In the genomic region with DNA sequence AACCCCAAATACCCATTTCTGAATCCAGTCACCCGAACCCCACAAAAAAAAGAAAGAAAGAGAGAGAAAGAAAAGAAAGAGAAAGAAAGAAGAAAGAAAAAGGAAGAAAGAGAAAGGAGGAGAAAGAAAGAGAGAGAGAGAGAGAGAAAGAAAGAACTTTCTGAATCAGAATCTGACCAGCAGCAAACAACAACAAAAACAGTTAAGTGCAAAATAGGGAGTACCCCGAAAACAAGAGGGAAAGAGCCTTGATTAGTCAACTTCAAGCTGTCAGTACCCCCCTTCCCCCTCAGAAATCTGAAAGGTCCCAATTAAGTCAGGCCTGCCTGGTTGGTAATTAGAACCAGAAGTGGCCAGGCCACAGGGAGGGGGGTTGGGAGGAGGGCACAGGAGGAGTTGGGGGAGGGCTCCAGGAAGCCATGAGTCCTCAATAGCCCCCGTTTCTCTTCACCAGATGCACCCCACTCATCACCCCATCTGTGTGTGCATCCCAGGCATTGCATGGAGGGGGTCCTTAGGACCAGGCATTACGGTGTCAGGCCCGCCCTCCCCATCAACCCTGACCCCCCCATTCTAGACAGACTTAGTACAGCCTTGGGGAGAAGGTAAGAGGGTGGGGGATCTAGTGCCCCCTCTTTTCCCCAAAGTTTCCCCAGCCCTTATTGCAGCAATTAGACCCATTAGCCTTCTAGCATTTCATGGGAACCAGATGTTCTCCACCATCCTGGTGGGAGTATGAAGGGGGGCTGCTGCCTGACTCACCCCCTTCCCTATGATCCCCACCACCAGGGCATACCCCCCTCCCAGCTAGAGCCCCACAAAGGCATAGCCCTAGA, we compare ENCODE assay signal across 1 cellular context.
A peak's percentile ranks its signal among the peaks of the same experiment; 100 is the strongest.
TF ChIP-seq lines count a peak whose summit lies in the region.

No MANE protein-coding gene starts in this region.

TF ChIP-seq in HEK293, 187 proteins besides CTCF, POLR2A, EP300 and RAD21 (continues in another document):
- TF ChIP-seq, protein P1, sequence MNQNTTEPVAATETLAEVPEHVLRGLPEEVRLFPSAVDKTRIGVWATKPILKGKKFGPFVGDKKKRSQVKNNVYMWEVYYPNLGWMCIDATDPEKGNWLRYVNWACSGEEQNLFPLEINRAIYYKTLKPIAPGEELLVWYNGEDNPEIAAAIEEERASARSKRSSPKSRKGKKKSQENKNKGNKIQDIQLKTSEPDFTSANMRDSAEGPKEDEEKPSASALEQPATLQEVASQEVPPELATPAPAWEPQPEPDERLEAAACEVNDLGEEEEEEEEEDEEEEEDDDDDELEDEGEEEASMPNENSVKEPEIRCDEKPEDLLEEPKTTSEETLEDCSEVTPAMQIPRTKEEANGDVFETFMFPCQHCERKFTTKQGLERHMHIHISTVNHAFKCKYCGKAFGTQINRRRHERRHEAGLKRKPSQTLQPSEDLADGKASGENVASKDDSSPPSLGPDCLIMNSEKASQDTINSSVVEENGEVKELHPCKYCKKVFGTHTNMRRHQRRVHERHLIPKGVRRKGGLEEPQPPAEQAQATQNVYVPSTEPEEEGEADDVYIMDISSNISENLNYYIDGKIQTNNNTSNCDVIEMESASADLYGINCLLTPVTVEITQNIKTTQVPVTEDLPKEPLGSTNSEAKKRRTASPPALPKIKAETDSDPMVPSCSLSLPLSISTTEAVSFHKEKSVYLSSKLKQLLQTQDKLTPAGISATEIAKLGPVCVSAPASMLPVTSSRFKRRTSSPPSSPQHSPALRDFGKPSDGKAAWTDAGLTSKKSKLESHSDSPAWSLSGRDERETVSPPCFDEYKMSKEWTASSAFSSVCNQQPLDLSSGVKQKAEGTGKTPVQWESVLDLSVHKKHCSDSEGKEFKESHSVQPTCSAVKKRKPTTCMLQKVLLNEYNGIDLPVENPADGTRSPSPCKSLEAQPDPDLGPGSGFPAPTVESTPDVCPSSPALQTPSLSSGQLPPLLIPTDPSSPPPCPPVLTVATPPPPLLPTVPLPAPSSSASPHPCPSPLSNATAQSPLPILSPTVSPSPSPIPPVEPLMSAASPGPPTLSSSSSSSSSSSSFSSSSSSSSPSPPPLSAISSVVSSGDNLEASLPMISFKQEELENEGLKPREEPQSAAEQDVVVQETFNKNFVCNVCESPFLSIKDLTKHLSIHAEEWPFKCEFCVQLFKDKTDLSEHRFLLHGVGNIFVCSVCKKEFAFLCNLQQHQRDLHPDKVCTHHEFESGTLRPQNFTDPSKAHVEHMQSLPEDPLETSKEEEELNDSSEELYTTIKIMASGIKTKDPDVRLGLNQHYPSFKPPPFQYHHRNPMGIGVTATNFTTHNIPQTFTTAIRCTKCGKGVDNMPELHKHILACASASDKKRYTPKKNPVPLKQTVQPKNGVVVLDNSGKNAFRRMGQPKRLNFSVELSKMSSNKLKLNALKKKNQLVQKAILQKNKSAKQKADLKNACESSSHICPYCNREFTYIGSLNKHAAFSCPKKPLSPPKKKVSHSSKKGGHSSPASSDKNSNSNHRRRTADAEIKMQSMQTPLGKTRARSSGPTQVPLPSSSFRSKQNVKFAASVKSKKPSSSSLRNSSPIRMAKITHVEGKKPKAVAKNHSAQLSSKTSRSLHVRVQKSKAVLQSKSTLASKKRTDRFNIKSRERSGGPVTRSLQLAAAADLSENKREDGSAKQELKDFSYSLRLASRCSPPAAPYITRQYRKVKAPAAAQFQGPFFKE (tag by site-specific recombination; IDR thresholded peaks at IDR 0.05; ENCODE audit: borderline replicate concordance), result no peak
- TF ChIP-seq YY2 (tag by site-specific recombination; IDR thresholded peaks at IDR 0.05), result no peak
- TF ChIP-seq, protein P2, sequence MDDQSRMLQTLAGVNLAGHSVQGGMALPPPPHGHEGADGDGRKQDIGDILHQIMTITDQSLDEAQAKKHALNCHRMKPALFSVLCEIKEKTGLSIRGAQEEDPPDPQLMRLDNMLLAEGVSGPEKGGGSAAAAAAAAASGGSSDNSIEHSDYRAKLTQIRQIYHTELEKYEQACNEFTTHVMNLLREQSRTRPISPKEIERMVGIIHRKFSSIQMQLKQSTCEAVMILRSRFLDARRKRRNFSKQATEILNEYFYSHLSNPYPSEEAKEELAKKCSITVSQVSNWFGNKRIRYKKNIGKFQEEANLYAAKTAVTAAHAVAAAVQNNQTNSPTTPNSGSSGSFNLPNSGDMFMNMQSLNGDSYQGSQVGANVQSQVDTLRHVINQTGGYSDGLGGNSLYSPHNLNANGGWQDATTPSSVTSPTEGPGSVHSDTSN (CRISPR knock-in tag; IDR thresholded peaks at IDR 0.05), result no peak
- TF ChIP-seq, protein P3, sequence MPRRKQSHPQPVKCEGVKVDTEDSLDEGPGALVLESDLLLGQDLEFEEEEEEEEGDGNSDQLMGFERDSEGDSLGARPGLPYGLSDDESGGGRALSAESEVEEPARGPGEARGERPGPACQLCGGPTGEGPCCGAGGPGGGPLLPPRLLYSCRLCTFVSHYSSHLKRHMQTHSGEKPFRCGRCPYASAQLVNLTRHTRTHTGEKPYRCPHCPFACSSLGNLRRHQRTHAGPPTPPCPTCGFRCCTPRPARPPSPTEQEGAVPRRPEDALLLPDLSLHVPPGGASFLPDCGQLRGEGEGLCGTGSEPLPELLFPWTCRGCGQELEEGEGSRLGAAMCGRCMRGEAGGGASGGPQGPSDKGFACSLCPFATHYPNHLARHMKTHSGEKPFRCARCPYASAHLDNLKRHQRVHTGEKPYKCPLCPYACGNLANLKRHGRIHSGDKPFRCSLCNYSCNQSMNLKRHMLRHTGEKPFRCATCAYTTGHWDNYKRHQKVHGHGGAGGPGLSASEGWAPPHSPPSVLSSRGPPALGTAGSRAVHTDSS (tag by site-specific recombination; IDR thresholded peaks at IDR 0.05), result no peak
- TF ChIP-seq, protein P4, sequence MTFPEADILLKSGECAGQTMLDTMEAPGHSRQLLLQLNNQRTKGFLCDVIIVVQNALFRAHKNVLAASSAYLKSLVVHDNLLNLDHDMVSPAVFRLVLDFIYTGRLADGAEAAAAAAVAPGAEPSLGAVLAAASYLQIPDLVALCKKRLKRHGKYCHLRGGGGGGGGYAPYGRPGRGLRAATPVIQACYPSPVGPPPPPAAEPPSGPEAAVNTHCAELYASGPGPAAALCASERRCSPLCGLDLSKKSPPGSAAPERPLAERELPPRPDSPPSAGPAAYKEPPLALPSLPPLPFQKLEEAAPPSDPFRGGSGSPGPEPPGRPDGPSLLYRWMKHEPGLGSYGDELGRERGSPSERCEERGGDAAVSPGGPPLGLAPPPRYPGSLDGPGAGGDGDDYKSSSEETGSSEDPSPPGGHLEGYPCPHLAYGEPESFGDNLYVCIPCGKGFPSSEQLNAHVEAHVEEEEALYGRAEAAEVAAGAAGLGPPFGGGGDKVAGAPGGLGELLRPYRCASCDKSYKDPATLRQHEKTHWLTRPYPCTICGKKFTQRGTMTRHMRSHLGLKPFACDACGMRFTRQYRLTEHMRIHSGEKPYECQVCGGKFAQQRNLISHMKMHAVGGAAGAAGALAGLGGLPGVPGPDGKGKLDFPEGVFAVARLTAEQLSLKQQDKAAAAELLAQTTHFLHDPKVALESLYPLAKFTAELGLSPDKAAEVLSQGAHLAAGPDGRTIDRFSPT (tag by site-specific recombination; IDR thresholded peaks at IDR 0.05), result 0 out of 2 replicates have a peak, but pooled peaks have one; percentile 15
- peak; percentile 4; the same call in 1 of the 2 replicates for TF ChIP-seq ZNF596 (tag by site-specific recombination; IDR thresholded peaks at IDR 0.05)
- TF ChIP-seq ZNF701 (tag by site-specific recombination; IDR thresholded peaks at IDR 0.05), result no peak
- TF ChIP-seq, protein P5, sequence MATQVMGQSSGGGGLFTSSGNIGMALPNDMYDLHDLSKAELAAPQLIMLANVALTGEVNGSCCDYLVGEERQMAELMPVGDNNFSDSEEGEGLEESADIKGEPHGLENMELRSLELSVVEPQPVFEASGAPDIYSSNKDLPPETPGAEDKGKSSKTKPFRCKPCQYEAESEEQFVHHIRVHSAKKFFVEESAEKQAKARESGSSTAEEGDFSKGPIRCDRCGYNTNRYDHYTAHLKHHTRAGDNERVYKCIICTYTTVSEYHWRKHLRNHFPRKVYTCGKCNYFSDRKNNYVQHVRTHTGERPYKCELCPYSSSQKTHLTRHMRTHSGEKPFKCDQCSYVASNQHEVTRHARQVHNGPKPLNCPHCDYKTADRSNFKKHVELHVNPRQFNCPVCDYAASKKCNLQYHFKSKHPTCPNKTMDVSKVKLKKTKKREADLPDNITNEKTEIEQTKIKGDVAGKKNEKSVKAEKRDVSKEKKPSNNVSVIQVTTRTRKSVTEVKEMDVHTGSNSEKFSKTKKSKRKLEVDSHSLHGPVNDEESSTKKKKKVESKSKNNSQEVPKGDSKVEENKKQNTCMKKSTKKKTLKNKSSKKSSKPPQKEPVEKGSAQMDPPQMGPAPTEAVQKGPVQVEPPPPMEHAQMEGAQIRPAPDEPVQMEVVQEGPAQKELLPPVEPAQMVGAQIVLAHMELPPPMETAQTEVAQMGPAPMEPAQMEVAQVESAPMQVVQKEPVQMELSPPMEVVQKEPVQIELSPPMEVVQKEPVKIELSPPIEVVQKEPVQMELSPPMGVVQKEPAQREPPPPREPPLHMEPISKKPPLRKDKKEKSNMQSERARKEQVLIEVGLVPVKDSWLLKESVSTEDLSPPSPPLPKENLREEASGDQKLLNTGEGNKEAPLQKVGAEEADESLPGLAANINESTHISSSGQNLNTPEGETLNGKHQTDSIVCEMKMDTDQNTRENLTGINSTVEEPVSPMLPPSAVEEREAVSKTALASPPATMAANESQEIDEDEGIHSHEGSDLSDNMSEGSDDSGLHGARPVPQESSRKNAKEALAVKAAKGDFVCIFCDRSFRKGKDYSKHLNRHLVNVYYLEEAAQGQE (tag by site-specific recombination; IDR thresholded peaks at IDR 0.05), result no peak
- no peak for TF ChIP-seq ZNF394 (tag by site-specific recombination; IDR thresholded peaks at IDR 0.05; ENCODE audit: borderline replicate concordance)
- no peak for TF ChIP-seq ZNF658 (tag by site-specific recombination; IDR thresholded peaks at IDR 0.05)
- peak; percentile 13; the same call in 1 of the 2 replicates for TF ChIP-seq ZNF600 (tag by site-specific recombination; IDR thresholded peaks at IDR 0.05)
- TF ChIP-seq ZNF350 (tag by site-specific recombination; IDR thresholded peaks at IDR 0.05), result no peak
- TF ChIP-seq ZNF624 (tag by site-specific recombination; IDR thresholded peaks at IDR 0.05), result no peak
- TF ChIP-seq, protein P6, sequence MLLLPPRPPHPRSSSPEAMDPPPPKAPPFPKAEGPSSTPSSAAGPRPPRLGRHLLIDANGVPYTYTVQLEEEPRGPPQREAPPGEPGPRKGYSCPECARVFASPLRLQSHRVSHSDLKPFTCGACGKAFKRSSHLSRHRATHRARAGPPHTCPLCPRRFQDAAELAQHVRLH (tag by site-specific recombination; IDR thresholded peaks at IDR 0.05), result no peak
- TF ChIP-seq, protein P7, sequence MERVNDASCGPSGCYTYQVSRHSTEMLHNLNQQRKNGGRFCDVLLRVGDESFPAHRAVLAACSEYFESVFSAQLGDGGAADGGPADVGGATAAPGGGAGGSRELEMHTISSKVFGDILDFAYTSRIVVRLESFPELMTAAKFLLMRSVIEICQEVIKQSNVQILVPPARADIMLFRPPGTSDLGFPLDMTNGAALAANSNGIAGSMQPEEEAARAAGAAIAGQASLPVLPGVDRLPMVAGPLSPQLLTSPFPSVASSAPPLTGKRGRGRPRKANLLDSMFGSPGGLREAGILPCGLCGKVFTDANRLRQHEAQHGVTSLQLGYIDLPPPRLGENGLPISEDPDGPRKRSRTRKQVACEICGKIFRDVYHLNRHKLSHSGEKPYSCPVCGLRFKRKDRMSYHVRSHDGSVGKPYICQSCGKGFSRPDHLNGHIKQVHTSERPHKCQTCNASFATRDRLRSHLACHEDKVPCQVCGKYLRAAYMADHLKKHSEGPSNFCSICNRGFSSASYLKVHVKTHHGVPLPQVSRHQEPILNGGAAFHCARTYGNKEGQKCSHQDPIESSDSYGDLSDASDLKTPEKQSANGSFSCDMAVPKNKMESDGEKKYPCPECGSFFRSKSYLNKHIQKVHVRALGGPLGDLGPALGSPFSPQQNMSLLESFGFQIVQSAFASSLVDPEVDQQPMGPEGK (tag by site-specific recombination; IDR thresholded peaks at IDR 0.05), result peak; percentile 25
- TF ChIP-seq ZNF19 (tag by site-specific recombination; IDR thresholded peaks at IDR 0.05; ENCODE audit: low read depth), result no peak
- TF ChIP-seq GLIS2 (tag by site-specific recombination; IDR thresholded peaks at IDR 0.05), result peak; percentile 39; the same call in 1 of the 2 replicates
- no peak for TF ChIP-seq ZNF670 (tag by site-specific recombination; IDR thresholded peaks at IDR 0.05; ENCODE audit: low read depth)
- TF ChIP-seq, protein P8, sequence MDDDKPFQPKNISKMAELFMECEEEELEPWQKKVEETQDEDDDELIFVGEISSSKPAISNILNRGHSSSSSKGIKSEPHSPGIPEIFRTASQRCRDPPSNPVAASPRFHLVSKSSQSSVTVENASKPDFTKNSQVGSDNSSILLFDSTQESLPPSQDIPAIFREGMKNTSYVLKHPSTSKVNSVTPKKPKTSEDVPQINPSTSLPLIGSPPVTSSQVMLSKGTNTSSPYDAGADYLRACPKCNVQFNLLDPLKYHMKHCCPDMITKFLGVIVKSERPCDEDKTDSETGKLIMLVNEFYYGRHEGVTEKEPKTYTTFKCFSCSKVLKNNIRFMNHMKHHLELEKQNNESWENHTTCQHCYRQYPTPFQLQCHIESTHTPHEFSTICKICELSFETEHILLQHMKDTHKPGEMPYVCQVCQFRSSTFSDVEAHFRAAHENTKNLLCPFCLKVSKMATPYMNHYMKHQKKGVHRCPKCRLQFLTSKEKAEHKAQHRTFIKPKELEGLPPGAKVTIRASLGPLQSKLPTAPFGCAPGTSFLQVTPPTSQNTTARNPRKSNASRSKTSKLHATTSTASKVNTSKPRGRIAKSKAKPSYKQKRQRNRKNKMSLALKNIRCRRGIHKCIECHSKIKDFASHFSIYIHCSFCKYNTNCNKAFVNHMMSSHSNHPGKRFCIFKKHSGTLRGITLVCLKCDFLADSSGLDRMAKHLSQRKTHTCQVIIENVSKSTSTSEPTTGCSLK (tag by site-specific recombination; IDR thresholded peaks at IDR 0.05), result no peak
- TF ChIP-seq, protein P9, sequence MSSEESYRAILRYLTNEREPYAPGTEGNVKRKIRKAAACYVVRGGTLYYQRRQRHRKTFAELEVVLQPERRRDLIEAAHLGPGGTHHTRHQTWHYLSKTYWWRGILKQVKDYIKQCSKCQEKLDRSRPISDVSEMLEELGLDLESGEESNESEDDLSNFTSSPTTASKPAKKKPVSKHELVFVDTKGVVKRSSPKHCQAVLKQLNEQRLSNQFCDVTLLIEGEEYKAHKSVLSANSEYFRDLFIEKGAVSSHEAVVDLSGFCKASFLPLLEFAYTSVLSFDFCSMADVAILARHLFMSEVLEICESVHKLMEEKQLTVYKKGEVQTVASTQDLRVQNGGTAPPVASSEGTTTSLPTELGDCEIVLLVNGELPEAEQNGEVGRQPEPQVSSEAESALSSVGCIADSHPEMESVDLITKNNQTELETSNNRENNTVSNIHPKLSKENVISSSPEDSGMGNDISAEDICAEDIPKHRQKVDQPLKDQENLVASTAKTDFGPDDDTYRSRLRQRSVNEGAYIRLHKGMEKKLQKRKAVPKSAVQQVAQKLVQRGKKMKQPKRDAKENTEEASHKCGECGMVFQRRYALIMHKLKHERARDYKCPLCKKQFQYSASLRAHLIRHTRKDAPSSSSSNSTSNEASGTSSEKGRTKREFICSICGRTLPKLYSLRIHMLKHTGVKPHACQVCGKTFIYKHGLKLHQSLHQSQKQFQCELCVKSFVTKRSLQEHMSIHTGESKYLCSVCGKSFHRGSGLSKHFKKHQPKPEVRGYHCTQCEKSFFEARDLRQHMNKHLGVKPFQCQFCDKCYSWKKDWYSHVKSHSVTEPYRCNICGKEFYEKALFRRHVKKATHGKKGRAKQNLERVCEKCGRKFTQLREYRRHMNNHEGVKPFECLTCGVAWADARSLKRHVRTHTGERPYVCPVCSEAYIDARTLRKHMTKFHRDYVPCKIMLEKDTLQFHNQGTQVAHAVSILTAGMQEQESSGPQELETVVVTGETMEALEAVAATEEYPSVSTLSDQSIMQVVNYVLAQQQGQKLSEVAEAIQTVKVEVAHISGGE (tag by site-specific recombination; conservative IDR thresholded peaks at IDR 0.05; ENCODE audit: low read depth), result no peak
- no peak for TF ChIP-seq ZNF2 (tag by site-specific recombination; IDR thresholded peaks at IDR 0.05)
- TF ChIP-seq ZNF16 (tag by site-specific recombination; IDR thresholded peaks at IDR 0.05; ENCODE audit: low read depth), result no peak
